8 cellular contexts compared by ENCODE assay signal in genomic region chr1:117534995-117535467, GRCh38.
A peak's percentile ranks its signal among the peaks of the same experiment; 100 is the strongest.
DNase-seq lines count a peak whose midpoint lies in the region; ATAC-seq, FAIRE-seq and TF ChIP-seq lines count a peak whose summit lies in the region.

No MANE protein-coding gene starts in this region.

- no peaks in the 10 kb centered on the region for H3K9me3 ChIP-seq in pancreas

- TF ChIP-seq CTCF in GM20000 (IDR thresholded peaks at IDR 0.05; ENCODE audit: extremely low read depth, missing control alignments) = peak; percentile 39
- peak; percentile 57 for TF ChIP-seq CTCF in foreskin fibroblast (IDR thresholded peaks at IDR 0.05; ENCODE audit: low read depth, low read length)
- peak; percentile 44 to 60 (median 48) for TF ChIP-seq CTCF in pancreas (IDR thresholded peaks at IDR 0.05)

- intact Hi-C loops in pancreas (cut with DNase I) = loop anchor here in 2 of 3 donors (10.0 kb wide), 4 partner anchors 60 to 360 kb away; no protein-coding TSS in a partner anchor

- no peaks in the 10 kb centered on the region for H3K27me3 ChIP-seq in pancreas

- peaks cover 0 to 7% (median 0%) of the 10 kb centered on the region in 3 donors for H3K4me1 ChIP-seq in pancreas

- H3K36me3 ChIP-seq in pancreas = no peaks in the 10 kb centered on the region

- H3K4me3 ChIP-seq in foreskin fibroblast (ENCODE audit: low read depth in 1 of 2, low read length in 2 of 2) = no peak overlapping the region
- no peak overlapping the region for H3K4me3 ChIP-seq in pancreas

- peak; percentile 21 for DNase-seq in DMS 273 treated with DMSO at 0.1 percent for 48 hours (lab: John Stamatoyannopoulos, UW)
- DNase-seq in GM20000 (ENCODE audit: low spot score) = peak; percentile 52
- DNase-seq in HK-2 (ENCODE audit: unreplicated experiment) = peak; percentile 14
- peak; percentile 40 for DNase-seq in NCI-H82 treated with DMSO at 0.1 percent for 48 hours (lab: John Stamatoyannopoulos, UW; ENCODE audit: unreplicated experiment)
- peak; percentile 12 for DNase-seq in activated T-cell treated with anti-CD3 and anti-CD28 coated beads for 4 hours
- DNase-seq in foreskin fibroblast = peak; percentile 41 to 74
- peak in 4 of 6 donors; percentile 61 to 77 (median 68) for DNase-seq in pancreas

- peak; percentile 79 to 95 (median 92) for ATAC-seq in pancreas
- ATAC-seq in HG02970 (IDR thresholded peaks at IDR 0.05; ENCODE audit: low FRiP score, unreplicated experiment) = no peak

- 2 to 4% methylated on average over 6 of the region's 6 CpGs for WGBS in pancreas, 2 donors

- H3K27ac ChIP-seq in pancreas = peak overlapping the region in 1 of 4 donors; percentile 20

- no peak for FAIRE-seq in pancreas (lab: Jason Lieb, UNC)

Comparison
In these comparisons a context has a peak if more than half of its experiments do, and no peak if none do; other contexts are left out.
1. DNase-seq: peak in every context shown above with its lines; median percentile 68 in pancreas; 58 in foreskin fibroblast; 52 in GM20000; 40 in NCI-H82 treated with DMSO at 0.1 percent for 48 hours; 21 in DMS 273 treated with DMSO at 0.1 percent for 48 hours; 14 in HK-2; 12 in activated T-cell treated with anti-CD3 and anti-CD28 coated beads for 4 hours.